ENCODE assay signal across 1 cellular context in the genomic region with DNA sequence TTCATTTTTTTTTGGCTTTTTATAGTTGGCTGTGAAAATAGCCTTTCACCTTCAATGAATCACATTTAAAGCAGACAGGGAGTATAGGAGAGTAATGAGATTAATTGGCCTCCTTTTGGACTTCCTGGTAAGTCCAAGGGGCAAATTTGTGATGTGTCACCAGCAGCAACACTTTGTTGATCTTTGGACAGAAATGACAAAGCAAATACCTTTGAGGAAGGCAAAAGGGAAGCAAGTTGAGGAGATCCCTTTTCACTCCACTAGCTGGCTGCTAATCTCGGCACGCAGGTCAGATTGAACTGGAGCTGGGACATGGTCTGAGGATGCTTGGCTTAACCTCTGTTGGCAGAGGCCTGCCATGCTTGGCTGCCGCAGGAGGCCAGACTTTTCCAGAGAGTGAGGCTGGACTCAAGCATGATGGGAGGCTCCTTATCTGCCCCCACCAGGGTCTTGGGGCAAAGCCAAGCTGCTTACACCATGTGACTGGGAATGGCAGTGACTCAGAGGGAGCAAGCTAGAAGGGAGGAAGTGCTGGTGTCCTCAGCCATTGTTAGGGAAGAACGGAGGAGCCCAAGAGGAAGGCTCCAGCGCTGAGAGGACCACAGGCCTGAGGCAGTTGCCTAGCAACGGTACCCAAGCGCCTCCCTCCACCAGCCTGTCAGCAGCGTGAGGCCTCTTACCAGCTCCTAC.
TF ChIP-seq lines count a peak whose summit lies in the region.

No MANE protein-coding gene starts in this region.

TF ChIP-seq in K562, 482 proteins besides CTCF, POLR2A, EP300 and RAD21 (continued from another document and continues in another):
- TF ChIP-seq, protein P1, sequence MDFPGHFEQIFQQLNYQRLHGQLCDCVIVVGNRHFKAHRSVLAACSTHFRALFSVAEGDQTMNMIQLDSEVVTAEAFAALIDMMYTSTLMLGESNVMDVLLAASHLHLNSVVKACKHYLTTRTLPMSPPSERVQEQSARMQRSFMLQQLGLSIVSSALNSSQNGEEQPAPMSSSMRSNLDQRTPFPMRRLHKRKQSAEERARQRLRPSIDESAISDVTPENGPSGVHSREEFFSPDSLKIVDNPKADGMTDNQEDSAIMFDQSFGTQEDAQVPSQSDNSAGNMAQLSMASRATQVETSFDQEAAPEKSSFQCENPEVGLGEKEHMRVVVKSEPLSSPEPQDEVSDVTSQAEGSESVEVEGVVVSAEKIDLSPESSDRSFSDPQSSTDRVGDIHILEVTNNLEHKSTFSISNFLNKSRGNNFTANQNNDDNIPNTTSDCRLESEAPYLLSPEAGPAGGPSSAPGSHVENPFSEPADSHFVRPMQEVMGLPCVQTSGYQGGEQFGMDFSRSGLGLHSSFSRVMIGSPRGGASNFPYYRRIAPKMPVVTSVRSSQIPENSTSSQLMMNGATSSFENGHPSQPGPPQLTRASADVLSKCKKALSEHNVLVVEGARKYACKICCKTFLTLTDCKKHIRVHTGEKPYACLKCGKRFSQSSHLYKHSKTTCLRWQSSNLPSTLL (IDR thresholded peaks at IDR 0.05), result no peak
- no peak for TF ChIP-seq PHF8 (IDR thresholded peaks at IDR 0.05; ENCODE audit: borderline replicate concordance, low read length)
- TF ChIP-seq, protein P2, sequence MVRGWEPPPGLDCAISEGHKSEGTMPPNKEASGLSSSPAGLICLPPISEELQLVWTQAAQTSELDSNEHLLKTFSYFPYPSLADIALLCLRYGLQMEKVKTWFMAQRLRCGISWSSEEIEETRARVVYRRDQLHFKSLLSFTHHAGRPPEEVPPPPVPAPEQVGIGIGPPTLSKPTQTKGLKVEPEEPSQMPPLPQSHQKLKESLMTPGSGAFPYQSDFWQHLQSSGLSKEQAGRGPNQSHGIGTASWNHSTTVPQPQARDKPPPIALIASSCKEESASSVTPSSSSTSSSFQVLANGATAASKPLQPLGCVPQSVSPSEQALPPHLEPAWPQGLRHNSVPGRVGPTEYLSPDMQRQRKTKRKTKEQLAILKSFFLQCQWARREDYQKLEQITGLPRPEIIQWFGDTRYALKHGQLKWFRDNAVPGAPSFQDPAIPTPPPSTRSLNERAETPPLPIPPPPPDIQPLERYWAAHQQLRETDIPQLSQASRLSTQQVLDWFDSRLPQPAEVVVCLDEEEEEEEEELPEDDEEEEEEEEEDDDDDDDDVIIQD (CRISPR knock-in tag; IDR thresholded peaks at IDR 0.05), result no peak
- no peak for TF ChIP-seq SP2 (IDR thresholded peaks at IDR 0.05; ENCODE audit: extremely low read depth, low read depth, low read length, poor library complexity, severe bottlenecking)
- peak in 1 of 2 experiments; percentile 8; a peak in 2 of 4 replicates for TF ChIP-seq RCOR1 (IDR thresholded peaks at IDR 0.05; ENCODE audit: borderline replicate concordance in 1 of 2, low read depth in 2 of 2, low read length in 2 of 2)
- TF ChIP-seq, protein P3, sequence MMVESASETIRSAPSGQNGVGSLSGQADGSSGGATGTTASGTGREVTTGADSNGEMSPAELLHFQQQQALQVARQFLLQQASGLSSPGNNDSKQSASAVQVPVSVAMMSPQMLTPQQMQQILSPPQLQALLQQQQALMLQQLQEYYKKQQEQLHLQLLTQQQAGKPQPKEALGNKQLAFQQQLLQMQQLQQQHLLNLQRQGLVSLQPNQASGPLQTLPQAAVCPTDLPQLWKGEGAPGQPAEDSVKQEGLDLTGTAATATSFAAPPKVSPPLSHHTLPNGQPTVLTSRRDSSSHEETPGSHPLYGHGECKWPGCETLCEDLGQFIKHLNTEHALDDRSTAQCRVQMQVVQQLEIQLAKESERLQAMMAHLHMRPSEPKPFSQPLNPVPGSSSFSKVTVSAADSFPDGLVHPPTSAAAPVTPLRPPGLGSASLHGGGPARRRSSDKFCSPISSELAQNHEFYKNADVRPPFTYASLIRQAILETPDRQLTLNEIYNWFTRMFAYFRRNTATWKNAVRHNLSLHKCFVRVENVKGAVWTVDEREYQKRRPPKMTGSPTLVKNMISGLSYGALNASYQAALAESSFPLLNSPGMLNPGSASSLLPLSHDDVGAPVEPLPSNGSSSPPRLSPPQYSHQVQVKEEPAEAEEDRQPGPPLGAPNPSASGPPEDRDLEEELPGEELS (CRISPR knock-in tag; IDR thresholded peaks at IDR 0.05; ENCODE audit: borderline replicate concordance), result no peak
- TF ChIP-seq NELFE (IDR thresholded peaks at IDR 0.05; ENCODE audit: insufficient read depth, insufficient read length), result no peak
- TF ChIP-seq MTF1 (CRISPR knock-in tag; IDR thresholded peaks at IDR 0.05; ENCODE audit: borderline replicate concordance), result no peak
- no peak for TF ChIP-seq TAF9B (IDR thresholded peaks at IDR 0.05; ENCODE audit: partially characterized antibody)
- TF ChIP-seq BRD4 (IDR thresholded peaks at IDR 0.05), result no peak
- no peak for TF ChIP-seq NCOA1 (IDR thresholded peaks at IDR 0.05; ENCODE audit: low read depth)
- 0 out of 2 replicates have a peak, but pooled peaks have one; percentile 15 for TF ChIP-seq ZFX (CRISPR knock-in tag; IDR thresholded peaks at IDR 0.05)
- no peak for TF ChIP-seq RBM15 (IDR thresholded peaks at IDR 0.05; ENCODE audit: insufficient read depth, low read length)
- TF ChIP-seq, protein P4, sequence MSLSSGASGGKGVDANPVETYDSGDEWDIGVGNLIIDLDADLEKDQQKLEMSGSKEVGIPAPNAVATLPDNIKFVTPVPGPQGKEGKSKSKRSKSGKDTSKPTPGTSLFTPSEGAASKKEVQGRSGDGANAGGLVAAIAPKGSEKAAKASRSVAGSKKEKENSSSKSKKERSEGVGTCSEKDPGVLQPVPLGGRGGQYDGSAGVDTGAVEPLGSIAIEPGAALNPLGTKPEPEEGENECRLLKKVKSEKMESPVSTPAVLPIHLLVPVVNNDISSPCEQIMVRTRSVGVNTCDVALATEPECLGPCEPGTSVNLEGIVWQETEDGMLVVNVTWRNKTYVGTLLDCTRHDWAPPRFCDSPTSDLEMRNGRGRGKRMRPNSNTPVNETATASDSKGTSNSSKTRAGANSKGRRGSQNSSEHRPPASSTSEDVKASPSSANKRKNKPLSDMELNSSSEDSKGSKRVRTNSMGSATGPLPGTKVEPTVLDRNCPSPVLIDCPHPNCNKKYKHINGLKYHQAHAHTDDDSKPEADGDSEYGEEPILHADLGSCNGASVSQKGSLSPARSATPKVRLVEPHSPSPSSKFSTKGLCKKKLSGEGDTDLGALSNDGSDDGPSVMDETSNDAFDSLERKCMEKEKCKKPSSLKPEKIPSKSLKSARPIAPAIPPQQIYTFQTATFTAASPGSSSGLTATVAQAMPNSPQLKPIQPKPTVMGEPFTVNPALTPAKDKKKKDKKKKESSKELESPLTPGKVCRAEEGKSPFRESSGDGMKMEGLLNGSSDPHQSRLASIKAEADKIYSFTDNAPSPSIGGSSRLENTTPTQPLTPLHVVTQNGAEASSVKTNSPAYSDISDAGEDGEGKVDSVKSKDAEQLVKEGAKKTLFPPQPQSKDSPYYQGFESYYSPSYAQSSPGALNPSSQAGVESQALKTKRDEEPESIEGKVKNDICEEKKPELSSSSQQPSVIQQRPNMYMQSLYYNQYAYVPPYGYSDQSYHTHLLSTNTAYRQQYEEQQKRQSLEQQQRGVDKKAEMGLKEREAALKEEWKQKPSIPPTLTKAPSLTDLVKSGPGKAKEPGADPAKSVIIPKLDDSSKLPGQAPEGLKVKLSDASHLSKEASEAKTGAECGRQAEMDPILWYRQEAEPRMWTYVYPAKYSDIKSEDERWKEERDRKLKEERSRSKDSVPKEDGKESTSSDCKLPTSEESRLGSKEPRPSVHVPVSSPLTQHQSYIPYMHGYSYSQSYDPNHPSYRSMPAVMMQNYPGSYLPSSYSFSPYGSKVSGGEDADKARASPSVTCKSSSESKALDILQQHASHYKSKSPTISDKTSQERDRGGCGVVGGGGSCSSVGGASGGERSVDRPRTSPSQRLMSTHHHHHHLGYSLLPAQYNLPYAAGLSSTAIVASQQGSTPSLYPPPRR (CRISPR knock-in tag; IDR thresholded peaks at IDR 0.05; ENCODE audit: borderline replicate concordance), result no peak
- TF ChIP-seq, protein P5, sequence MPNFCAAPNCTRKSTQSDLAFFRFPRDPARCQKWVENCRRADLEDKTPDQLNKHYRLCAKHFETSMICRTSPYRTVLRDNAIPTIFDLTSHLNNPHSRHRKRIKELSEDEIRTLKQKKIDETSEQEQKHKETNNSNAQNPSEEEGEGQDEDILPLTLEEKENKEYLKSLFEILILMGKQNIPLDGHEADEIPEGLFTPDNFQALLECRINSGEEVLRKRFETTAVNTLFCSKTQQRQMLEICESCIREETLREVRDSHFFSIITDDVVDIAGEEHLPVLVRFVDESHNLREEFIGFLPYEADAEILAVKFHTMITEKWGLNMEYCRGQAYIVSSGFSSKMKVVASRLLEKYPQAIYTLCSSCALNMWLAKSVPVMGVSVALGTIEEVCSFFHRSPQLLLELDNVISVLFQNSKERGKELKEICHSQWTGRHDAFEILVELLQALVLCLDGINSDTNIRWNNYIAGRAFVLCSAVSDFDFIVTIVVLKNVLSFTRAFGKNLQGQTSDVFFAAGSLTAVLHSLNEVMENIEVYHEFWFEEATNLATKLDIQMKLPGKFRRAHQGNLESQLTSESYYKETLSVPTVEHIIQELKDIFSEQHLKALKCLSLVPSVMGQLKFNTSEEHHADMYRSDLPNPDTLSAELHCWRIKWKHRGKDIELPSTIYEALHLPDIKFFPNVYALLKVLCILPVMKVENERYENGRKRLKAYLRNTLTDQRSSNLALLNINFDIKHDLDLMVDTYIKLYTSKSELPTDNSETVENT (CRISPR knock-in tag; IDR thresholded peaks at IDR 0.05), result no peak
- TF ChIP-seq SMC3 (conservative IDR thresholded peaks at IDR 0.05; ENCODE audit: insufficient read depth, low read depth, low read length), result no peak
- TF ChIP-seq ZNF76 (CRISPR knock-in tag; IDR thresholded peaks at IDR 0.05; ENCODE audit: borderline replicate concordance), result no peak
- no peak for TF ChIP-seq CBX3 (IDR thresholded peaks at IDR 0.05; ENCODE audit: borderline replicate concordance in 1 of 2, low read length in 2 of 2)
- TF ChIP-seq ZFP30 (CRISPR knock-in tag; IDR thresholded peaks at IDR 0.05; ENCODE audit: borderline replicate concordance), result no peak
- peak; percentile 80 for TF ChIP-seq SPI1 (IDR thresholded peaks at IDR 0.05; ENCODE audit: borderline replicate concordance, low read depth, low read length)
- TF ChIP-seq ELF2 (CRISPR knock-in tag; IDR thresholded peaks at IDR 0.05), result no peak
- TF ChIP-seq, protein P6, sequence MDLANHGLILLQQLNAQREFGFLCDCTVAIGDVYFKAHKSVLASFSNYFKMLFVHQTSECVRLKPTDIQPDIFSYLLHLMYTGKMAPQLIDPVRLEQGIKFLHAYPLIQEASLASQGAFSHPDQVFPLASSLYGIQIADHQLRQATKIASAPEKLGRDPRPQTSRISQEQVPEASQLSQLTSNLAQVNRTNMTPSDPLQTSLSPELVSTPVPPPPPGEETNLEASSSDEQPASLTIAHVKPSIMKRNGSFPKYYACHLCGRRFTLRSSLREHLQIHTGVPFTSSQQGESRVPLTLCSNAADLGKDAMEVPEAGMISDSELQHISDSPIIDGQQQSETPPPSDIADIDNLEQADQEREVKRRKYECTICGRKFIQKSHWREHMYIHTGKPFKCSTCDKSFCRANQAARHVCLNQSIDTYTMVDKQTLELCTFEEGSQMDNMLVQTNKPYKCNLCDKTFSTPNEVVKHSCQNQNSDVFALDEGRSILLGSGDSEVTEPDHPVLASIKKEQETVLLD (IDR thresholded peaks at IDR 0.05), result no peak
- TF ChIP-seq HNRNPUL1 (IDR thresholded peaks at IDR 0.05; ENCODE audit: low read length), result no peak
- TF ChIP-seq ZNF41 (CRISPR knock-in tag; conservative IDR thresholded peaks at IDR 0.05), result no peak
- peak; percentile 96 for TF ChIP-seq RFX1 (IDR thresholded peaks at IDR 0.05)
- TF ChIP-seq CAMTA2 (CRISPR knock-in tag; conservative IDR thresholded peaks at IDR 0.05), result no peak
- no peak for TF ChIP-seq HNRNPL (IDR thresholded peaks at IDR 0.05; ENCODE audit: low read depth, low read length)
- TF ChIP-seq, protein P7, sequence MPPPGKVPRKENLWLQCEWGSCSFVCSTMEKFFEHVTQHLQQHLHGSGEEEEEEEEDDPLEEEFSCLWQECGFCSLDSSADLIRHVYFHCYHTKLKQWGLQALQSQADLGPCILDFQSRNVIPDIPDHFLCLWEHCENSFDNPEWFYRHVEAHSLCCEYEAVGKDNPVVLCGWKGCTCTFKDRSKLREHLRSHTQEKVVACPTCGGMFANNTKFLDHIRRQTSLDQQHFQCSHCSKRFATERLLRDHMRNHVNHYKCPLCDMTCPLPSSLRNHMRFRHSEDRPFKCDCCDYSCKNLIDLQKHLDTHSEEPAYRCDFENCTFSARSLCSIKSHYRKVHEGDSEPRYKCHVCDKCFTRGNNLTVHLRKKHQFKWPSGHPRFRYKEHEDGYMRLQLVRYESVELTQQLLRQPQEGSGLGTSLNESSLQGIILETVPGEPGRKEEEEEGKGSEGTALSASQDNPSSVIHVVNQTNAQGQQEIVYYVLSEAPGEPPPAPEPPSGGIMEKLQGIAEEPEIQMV (tag; conservative IDR thresholded peaks at IDR 0.05; ENCODE audit: low read depth), result no peak
- TF ChIP-seq HDGF (IDR thresholded peaks at IDR 0.05), result no peak
- TF ChIP-seq, protein P8, sequence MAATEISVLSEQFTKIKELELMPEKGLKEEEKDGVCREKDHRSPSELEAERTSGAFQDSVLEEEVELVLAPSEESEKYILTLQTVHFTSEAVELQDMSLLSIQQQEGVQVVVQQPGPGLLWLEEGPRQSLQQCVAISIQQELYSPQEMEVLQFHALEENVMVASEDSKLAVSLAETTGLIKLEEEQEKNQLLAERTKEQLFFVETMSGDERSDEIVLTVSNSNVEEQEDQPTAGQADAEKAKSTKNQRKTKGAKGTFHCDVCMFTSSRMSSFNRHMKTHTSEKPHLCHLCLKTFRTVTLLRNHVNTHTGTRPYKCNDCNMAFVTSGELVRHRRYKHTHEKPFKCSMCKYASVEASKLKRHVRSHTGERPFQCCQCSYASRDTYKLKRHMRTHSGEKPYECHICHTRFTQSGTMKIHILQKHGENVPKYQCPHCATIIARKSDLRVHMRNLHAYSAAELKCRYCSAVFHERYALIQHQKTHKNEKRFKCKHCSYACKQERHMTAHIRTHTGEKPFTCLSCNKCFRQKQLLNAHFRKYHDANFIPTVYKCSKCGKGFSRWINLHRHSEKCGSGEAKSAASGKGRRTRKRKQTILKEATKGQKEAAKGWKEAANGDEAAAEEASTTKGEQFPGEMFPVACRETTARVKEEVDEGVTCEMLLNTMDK (IDR thresholded peaks at IDR 0.05; ENCODE audit: borderline replicate concordance, insufficient read depth, low read depth, low read length, poor library complexity, severe bottlenecking), result no peak
- no peak for TF ChIP-seq CCAR2 (IDR thresholded peaks at IDR 0.05; ENCODE audit: low read depth, low read length)
- TF ChIP-seq NCOA2 (IDR thresholded peaks at IDR 0.05; ENCODE audit: partially characterized antibody in 2 of 2), result no peak
- TF ChIP-seq STAT5A (IDR thresholded peaks at IDR 0.05; ENCODE audit: borderline replicate concordance, low read length), result no peak
- TF ChIP-seq ZNF347 (CRISPR knock-in tag; IDR thresholded peaks at IDR 0.05; ENCODE audit: low read depth), result no peak
- TF ChIP-seq ELF1 (tag; IDR thresholded peaks at IDR 0.05), result no peak; the same call in none of the 2 replicates
- TF ChIP-seq FOXA1 (IDR thresholded peaks at IDR 0.05; ENCODE audit: borderline replicate concordance), result no peak
- no peak for TF ChIP-seq HMG20B (CRISPR knock-in tag; IDR thresholded peaks at IDR 0.05)
- TF ChIP-seq, protein P9, sequence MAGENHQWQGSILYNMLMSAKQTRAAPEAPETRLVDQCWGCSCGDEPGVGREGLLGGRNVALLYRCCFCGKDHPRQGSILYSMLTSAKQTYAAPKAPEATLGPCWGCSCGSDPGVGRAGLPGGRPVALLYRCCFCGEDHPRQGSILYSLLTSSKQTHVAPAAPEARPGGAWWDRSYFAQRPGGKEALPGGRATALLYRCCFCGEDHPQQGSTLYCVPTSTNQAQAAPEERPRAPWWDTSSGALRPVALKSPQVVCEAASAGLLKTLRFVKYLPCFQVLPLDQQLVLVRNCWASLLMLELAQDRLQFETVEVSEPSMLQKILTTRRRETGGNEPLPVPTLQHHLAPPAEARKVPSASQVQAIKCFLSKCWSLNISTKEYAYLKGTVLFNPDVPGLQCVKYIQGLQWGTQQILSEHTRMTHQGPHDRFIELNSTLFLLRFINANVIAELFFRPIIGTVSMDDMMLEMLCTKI (IDR thresholded peaks at IDR 0.05; ENCODE audit: partially characterized antibody), result no peak
- no peak for TF ChIP-seq ZNF184 (CRISPR knock-in tag; IDR thresholded peaks at IDR 0.05)
- peak; percentile 59 for TF ChIP-seq SMAD4 (CRISPR knock-in tag; conservative IDR thresholded peaks at IDR 0.05)
